ENCODE assay signal across 8 cellular contexts in genomic region chr7:39624935-39625694, GRCh38. TPM values are rescaled to one million over a fixed set of nuclear protein-coding genes. Genes with fewer than 3 reads are reported as not detected.
DNase-seq lines count a peak whose midpoint lies in the region; ATAC-seq and TF ChIP-seq lines count a peak whose summit lies in the region.

No MANE protein-coding gene starts in this region.

- H3K36me3 ChIP-seq in left ventricle myocardium inferior (no peaks in the 10 kb centered on the region), iPS-20b (ENCODE audit: insufficient read depth, low read depth, low read length) (no peaks in the 10 kb centered on the region), vagina (peaks cover 0 to 7% of the 10 kb centered on the region in 2 donors)

- TF ChIP-seq CTCF in left ventricle myocardium inferior (IDR thresholded peaks at IDR 0.05; ENCODE audit: borderline replicate concordance) (no peak), vagina (IDR thresholded peaks at IDR 0.05) (no peak)

- no peak overlapping the region; the same call in 1 of the 2 replicates for H3K9ac ChIP-seq in iPS-20b (ENCODE audit: low read depth, low read length)

- peak overlapping the region; percentile 25 to 87 for H3K27ac Mint-ChIP-seq in activated naive CD4-positive, alpha-beta T cell treated with anti-CD3 and anti-CD28 coated beads, Interleukin-2, amount 50 U/mL, for 72 hours

- peaks cover 17% of the 10 kb centered on the region in 2 donors for H3K36me3 Mint-ChIP-seq in activated naive CD4-positive, alpha-beta T cell treated with anti-CD3 and anti-CD28 coated beads, Interleukin-2, amount 50 U/mL, for 72 hours

- ATAC-seq in left cardiac atrium, result no peak
- ATAC-seq in activated naive CD4-positive, alpha-beta T cell treated with anti-CD3 and anti-CD28 coated beads, Interleukin-2, amount 50 U/mL, for 72 hours, result peak in 1 of 2 donors; percentile 19
- no peak for ATAC-seq in GM18519 (IDR thresholded peaks at IDR 0.05; ENCODE audit: low FRiP score, unreplicated experiment)

- H3K4me1 ChIP-seq in left ventricle myocardium inferior (peaks cover 71% of the 10 kb centered on the region), iPS-20b (ENCODE audit: insufficient read depth, low read length) (peaks cover 24% of the 10 kb centered on the region), vagina (peaks cover 58% of the 10 kb centered on the region)

- DNase-seq in left ventricle myocardium inferior (no peak), left cardiac atrium (no peak), vagina (ENCODE audit: extremely low spot score in 2 of 2) (no peak), SHP77 treated with DMSO at 0.1 percent for 48 hours (lab: John Stamatoyannopoulos, UW) (no peak), NCI-H226 (no peak)
- DNase-seq in activated naive CD4-positive, alpha-beta T cell treated with anti-CD3 and anti-CD28 coated beads, Interleukin-2, amount 50 U/mL, for 72 hours (ENCODE audit: low spot score in 2 of 2), result no peak

- H3K4me3 ChIP-seq in left ventricle myocardium inferior (peak overlapping the region; percentile 93), iPS-20b (ENCODE audit: low read length) (peak overlapping the region; percentile 92), vagina (peak overlapping the region in 1 of 2 donors; percentile 94)

- intact Hi-C loops in left ventricle myocardium inferior (cut with micrococcal nuclease), result loop anchor here (10.0 kb wide), 1 partner anchor 110 kb away; no protein-coding TSS in a partner anchor
- intact Hi-C loops in left cardiac atrium (cut with DNase I), result loop anchor here in 1 of 2 donors (5.0 kb wide), 2 partner anchors 57 to 107 kb away; no protein-coding TSS in a partner anchor
- intact Hi-C loops in vagina (cut with DNase I), result no loop called here

- H3K27me3 ChIP-seq in left ventricle myocardium inferior (ENCODE audit: low read depth), result no peaks in the 10 kb centered on the region
- no peaks in the 10 kb centered on the region for H3K27me3 ChIP-seq in iPS-20b (ENCODE audit: insufficient read depth, low read length)
- H3K27me3 ChIP-seq in vagina, result no peaks in the 10 kb centered on the region

- H3K9me3 ChIP-seq in left ventricle myocardium inferior (replicated peaks) (no peaks in the 10 kb centered on the region), iPS-20b (ENCODE audit: insufficient read depth, low read depth, low read length) (no peaks in the 10 kb centered on the region), vagina (no peaks in the 10 kb centered on the region)

- no peak for TF ChIP-seq POLR2A in vagina (IDR thresholded peaks at IDR 0.05)

- H3K27ac ChIP-seq in left ventricle myocardium inferior (replicated peaks) (peak overlapping the region; percentile 93), iPS-20b (ENCODE audit: low read length) (no peak overlapping the region), vagina (peak overlapping the region; percentile 93)

- no peaks in the 10 kb centered on the region for H3K9me3 Mint-ChIP-seq in activated naive CD4-positive, alpha-beta T cell treated with anti-CD3 and anti-CD28 coated beads, Interleukin-2, amount 50 U/mL, for 72 hours

RNA-seq across cellular contexts. Expression of gene RALA, which starts 1.7 kb away (rescaled TPM):
- total RNA-seq in left ventricle myocardium inferior, result 29.1 TPM
- total RNA-seq in left cardiac atrium, result 10 to 100 TPM; 21.6 to 22.6 TPM
- total RNA-seq in activated naive CD4-positive, alpha-beta T cell treated with anti-CD3 and anti-CD28 coated beads, Interleukin-2, amount 50 U/mL, for 72 hours, result 10 to 100 TPM; 27.8 to 32.7 TPM
- 20.1 TPM for total RNA-seq in vagina

RNA-seq across cellular contexts. Expression of gene YAE1, which starts 58.9 kb away (rescaled TPM):
- total RNA-seq in left ventricle myocardium inferior (18.6 TPM), left cardiac atrium (10 to 100 TPM; 14.6 to 20.4 TPM), vagina (5.6 TPM)
- 10 to 100 TPM in 1 of 2 donors, 1 to 10 TPM in 1; 4.8 to 12.0 TPM for total RNA-seq in activated naive CD4-positive, alpha-beta T cell treated with anti-CD3 and anti-CD28 coated beads, Interleukin-2, amount 50 U/mL, for 72 hours
